Comparison of ENCODE assay signal across 8 cellular contexts in the genomic region with DNA sequence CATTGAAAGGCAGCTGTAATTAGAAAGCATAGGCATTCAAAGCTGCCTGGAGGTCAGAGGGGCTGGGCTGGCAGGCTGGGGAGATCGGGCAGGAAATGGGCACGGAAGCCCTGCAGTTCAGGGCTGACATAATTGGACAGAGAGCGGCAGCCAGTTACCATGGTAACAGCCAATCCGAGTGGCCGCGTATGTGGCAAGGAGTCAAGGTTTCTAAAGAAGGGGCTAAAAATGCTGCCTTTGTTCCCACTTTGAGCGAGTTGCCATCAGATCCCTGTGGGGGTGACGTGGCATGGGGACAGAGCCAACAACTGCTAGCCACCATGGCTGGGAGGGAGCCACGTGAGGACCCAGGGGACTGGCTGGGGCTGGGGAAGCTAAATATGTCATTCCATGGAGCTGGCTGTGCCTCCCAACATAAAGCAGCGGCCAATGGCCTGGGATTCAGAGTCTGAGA. TPM values are rescaled to one million over a fixed set of nuclear protein-coding genes. Genes with fewer than 3 reads are reported as not detected.
DNase-seq lines count a peak whose midpoint lies in the region; ATAC-seq and TF ChIP-seq lines count a peak whose summit lies in the region.

No MANE protein-coding gene starts in this region.

- H3K27ac ChIP-seq in cardiac muscle cell: no peak overlapping the region
- H3K27ac ChIP-seq in parathyroid adenoma: no peak overlapping the region

- no peaks in the 10 kb centered on the region for H3K27me3 ChIP-seq in cardiac muscle cell
- H3K27me3 ChIP-seq in parathyroid adenoma (ENCODE audit: control insufficient read depth, insufficient read depth, low read length): no peaks in the 10 kb centered on the region

- H3K4me1 ChIP-seq in cardiac muscle cell (ENCODE audit: low read depth) (peaks cover 16% of the 10 kb centered on the region), parathyroid adenoma (peaks cover 8% of the 10 kb centered on the region)

- peak overlapping the region; percentile 81 for H2AFZ ChIP-seq in parathyroid adenoma

- TF ChIP-seq CTCF in cardiac muscle cell (IDR thresholded peaks at IDR 0.05; ENCODE audit: low read depth, low read length) (no peak), parathyroid adenoma (IDR thresholded peaks at IDR 0.05) (no peak)

- H3K27me3 Mint-ChIP-seq in activated naive CD4-positive, alpha-beta T cell treated with anti-CD3 and anti-CD28 coated beads, Interleukin-2, amount 10 ng/mL, durations not matched to agents 7 days and 5 days: peaks cover 8% of the 10 kb centered on the region

- no peaks in the 10 kb centered on the region for H3K9me3 Mint-ChIP-seq in activated naive CD4-positive, alpha-beta T cell treated with anti-CD3 and anti-CD28 coated beads, Interleukin-2, amount 10 ng/mL, durations not matched to agents 7 days and 5 days

- no peaks in the 10 kb centered on the region for H3K9me3 ChIP-seq in cardiac muscle cell (ENCODE audit: low read depth)
- no peaks in the 10 kb centered on the region for H3K9me3 ChIP-seq in parathyroid adenoma (ENCODE audit: control insufficient read depth, low read length)

- ATAC-seq in HG02884 (IDR thresholded peaks at IDR 0.05; ENCODE audit: unreplicated experiment): no peak
- no peak for ATAC-seq in HG02885 (IDR thresholded peaks at IDR 0.05; ENCODE audit: poor library complexity, unreplicated experiment)

- H3K36me3 ChIP-seq in cardiac muscle cell: no peaks in the 10 kb centered on the region
- no peaks in the 10 kb centered on the region for H3K36me3 ChIP-seq in parathyroid adenoma (ENCODE audit: control insufficient read depth, insufficient read depth, low read length)

- DNase-seq in GDM1 (lab: John Stamatoyannopoulos, UW) (peak; percentile 30), NCI-H446 treated with DMSO at 0.1 percent for 48 hours (lab: John Stamatoyannopoulos, UW) (peak; percentile 78), cardiac muscle cell (ENCODE audit: low read depth in 1 of 2, low spot score in 1 of 2) (peak; percentile 51 to 87), NCI-H82 treated with DMSO at 0.1 percent for 48 hours (lab: John Stamatoyannopoulos, UW; ENCODE audit: unreplicated experiment) (no peak)
- peak; percentile 62 for DNase-seq in activated naive CD4-positive, alpha-beta T cell treated with anti-CD3 and anti-CD28 coated beads, Interleukin-2, amount 10 ng/mL, durations not matched to agents 7 days and 5 days

- H3K9ac ChIP-seq in parathyroid adenoma: no peak overlapping the region

- no peak overlapping the region for H3K4me3 Mint-ChIP-seq in activated naive CD4-positive, alpha-beta T cell treated with anti-CD3 and anti-CD28 coated beads, Interleukin-2, amount 10 ng/mL, durations not matched to agents 7 days and 5 days

- H3K4me3 ChIP-seq in cardiac muscle cell (peak overlapping the region; percentile 6), parathyroid adenoma (ENCODE audit: low read depth, low read length) (peak overlapping the region; percentile 18)

- no peaks in the 10 kb centered on the region for H3K36me3 Mint-ChIP-seq in activated naive CD4-positive, alpha-beta T cell treated with anti-CD3 and anti-CD28 coated beads, Interleukin-2, amount 10 ng/mL, durations not matched to agents 7 days and 5 days

- H3K79me2 ChIP-seq in parathyroid adenoma: no peaks in the 10 kb centered on the region

- H3K4me1 Mint-ChIP-seq in activated naive CD4-positive, alpha-beta T cell treated with anti-CD3 and anti-CD28 coated beads, Interleukin-2, amount 10 ng/mL, durations not matched to agents 7 days and 5 days: peaks cover 15% of the 10 kb centered on the region

- CTCF ChIA-PET in activated naive CD4-positive, alpha-beta T cell treated with anti-CD3 and anti-CD28 coated beads, Interleukin-2, amount 10 ng/mL, durations not matched to agents 7 days and 5 days (lab: Charles Lee): interaction anchor here (1.8 kb wide), 1 partner anchor 74 kb away, joined by 3 read pairs; no protein-coding TSS in a partner anchor

- H3K4me2 ChIP-seq in parathyroid adenoma (ENCODE audit: low read length): peak overlapping the region; percentile 47

- H3K27ac Mint-ChIP-seq in activated naive CD4-positive, alpha-beta T cell treated with anti-CD3 and anti-CD28 coated beads, Interleukin-2, amount 10 ng/mL, durations not matched to agents 7 days and 5 days: no peak overlapping the region

RNA-seq across cellular contexts. Expression of gene NDFIP1, which starts 44.7 kb away (rescaled TPM):
- total RNA-seq in cardiac muscle cell: 83.5 and 134 TPM in 2 replicates
- polyA plus RNA-seq in cardiac muscle cell: 78.0 and 84.9 TPM in 2 replicates

RNA-seq across cellular contexts. Expression of gene GNPDA1, which starts 51.1 kb away (rescaled TPM):
- total RNA-seq in cardiac muscle cell: 25.8 and 40.6 TPM in 2 replicates
- polyA plus RNA-seq in cardiac muscle cell: 47.6 and 67.7 TPM in 2 replicates
